8 cellular contexts compared by ENCODE assay signal in the genomic region with DNA sequence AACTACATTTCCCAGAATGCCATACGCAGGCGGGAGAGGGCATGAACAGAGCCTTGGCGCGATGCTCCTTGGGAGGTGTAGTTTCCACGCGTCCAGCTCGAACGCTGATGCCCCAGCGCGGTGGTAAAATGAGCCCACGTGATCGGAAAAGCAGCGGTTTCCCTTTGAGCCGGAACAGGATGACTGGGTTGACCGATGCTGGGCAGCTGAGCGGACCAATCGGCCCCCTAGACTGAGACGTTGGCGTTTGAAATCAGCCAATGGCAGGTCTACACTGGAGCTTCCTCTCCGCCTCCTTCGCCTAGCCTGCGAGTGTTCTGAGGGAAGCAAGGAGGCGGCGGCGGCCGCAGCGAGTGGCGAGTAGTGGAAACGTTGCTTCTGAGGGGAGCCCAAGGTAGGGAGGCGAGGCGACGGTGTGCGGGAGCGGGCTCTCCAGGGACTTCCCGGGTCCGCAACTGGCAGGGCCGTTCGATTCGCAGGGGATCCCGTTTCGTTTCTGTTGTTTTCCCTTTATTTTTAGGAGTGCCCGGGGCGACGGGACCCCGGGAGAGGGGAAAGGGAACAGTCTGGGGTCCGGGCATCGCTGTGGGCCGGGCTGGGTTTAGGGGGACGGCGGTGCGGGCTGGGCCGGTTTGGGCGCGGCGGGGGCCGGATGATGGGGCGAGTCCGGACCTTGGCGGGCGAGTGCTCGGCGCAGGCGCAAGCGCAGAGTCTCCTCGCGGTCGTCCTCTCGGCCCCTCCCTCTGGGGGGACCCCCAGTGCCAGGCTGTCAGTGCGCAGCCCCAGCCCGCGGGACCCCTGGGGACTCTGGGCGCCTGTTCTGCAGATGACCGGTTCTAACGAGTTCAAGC. TPM values are rescaled to one million over a fixed set of nuclear protein-coding genes. Genes with fewer than 3 reads are reported as not detected.
DNase-seq lines count a peak whose midpoint lies in the region; ATAC-seq, FAIRE-seq and TF ChIP-seq lines count a peak whose summit lies in the region.

A gene with protein sequence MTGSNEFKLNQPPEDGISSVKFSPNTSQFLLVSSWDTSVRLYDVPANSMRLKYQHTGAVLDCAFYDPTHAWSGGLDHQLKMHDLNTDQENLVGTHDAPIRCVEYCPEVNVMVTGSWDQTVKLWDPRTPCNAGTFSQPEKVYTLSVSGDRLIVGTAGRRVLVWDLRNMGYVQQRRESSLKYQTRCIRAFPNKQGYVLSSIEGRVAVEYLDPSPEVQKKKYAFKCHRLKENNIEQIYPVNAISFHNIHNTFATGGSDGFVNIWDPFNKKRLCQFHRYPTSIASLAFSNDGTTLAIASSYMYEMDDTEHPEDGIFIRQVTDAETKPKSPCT (plus strand): TSS at position 311 of the 851 bp plus-strand sequence. CDS start 516 bp downstream, at position 827.

- peak within 1 kb of the TSS; percentile 93 for H3K4me3 Mint-ChIP-seq in Calu3 (ENCODE audit: low read depth, unreplicated experiment)

- peaks cover 36% of the 10 kb centered on the region for H3K4me1 ChIP-seq in HUES64 (ENCODE audit: insufficient read depth, low read length)
- peaks cover 56% of the 10 kb centered on the region for H3K4me1 ChIP-seq in OCI-LY1 (ENCODE audit: insufficient read depth, low read length, severe bottlenecking)
- H3K4me1 ChIP-seq in mesodermal cell (ENCODE audit: control insufficient read depth, insufficient read depth, low read length, poor library complexity, severe bottlenecking): peaks cover 25% of the 10 kb centered on the region

- peak; percentile 92 for ATAC-seq in GM21447 (IDR thresholded peaks at IDR 0.05; ENCODE audit: unreplicated experiment)

- H3K27me3 Mint-ChIP-seq in Calu3 (ENCODE audit: unreplicated experiment): peaks cover 4% of the 10 kb centered on the region

- H3K79me2 ChIP-seq in OCI-LY1 (ENCODE audit: insufficient read depth, low read length): peaks cover 47% of the 10 kb centered on the region

- H3K9ac ChIP-seq in HUES64 (ENCODE audit: low read depth, low read length) (peak within 1 kb of the TSS; percentile 91), OCI-LY1 (ENCODE audit: low read length) (peak within 1 kb of the TSS; percentile 99)

- peak; percentile 88 for DNase-seq in Calu3
- peak; percentile 92 for DNase-seq in activated CD8-positive, alpha-beta memory T cell treated with anti-CD3 and anti-CD28 coated beads, Interleukin-2, amount 50 U/mL, for 4 hours
- DNase-seq in stimulated activated CD8-positive, alpha-beta memory T cell treated with anti-CD3 and anti-CD28 coated beads, Interleukin-15, amount 100 ng/mL, for 4 hours (ENCODE audit: low read depth in 2 of 2): peak; percentile 89 to 94

- H3K27ac ChIP-seq in HUES64 (ENCODE audit: low read depth, low read length) (peak within 1 kb of the TSS; percentile 78), OCI-LY1 (ENCODE audit: low read depth, low read length, poor library complexity, severe bottlenecking) (peak within 1 kb of the TSS; percentile 85), mesodermal cell (ENCODE audit: low read depth, low read length, severe bottlenecking) (peak within 1 kb of the TSS; percentile 63)

- TF ChIP-seq CTCF in Calu3 (IDR thresholded peaks at IDR 0.05; ENCODE audit: unreplicated experiment) (no peak), OCI-LY1 (IDR thresholded peaks at IDR 0.05; ENCODE audit: low read length) (no peak)

- peaks cover 42% of the 10 kb centered on the region for H3K36me3 ChIP-seq in HUES64 (ENCODE audit: insufficient read depth, low read length)
- peaks cover 46% of the 10 kb centered on the region for H3K36me3 ChIP-seq in OCI-LY1 (ENCODE audit: insufficient read depth, low read length)
- H3K36me3 ChIP-seq in mesodermal cell (ENCODE audit: control insufficient read depth, insufficient read depth, low read length): peaks cover 32% of the 10 kb centered on the region

- H3F3A ChIP-seq in OCI-LY1 (ENCODE audit: insufficient read depth, low read length): no peaks in the 10 kb centered on the region

- H3K36me3 Mint-ChIP-seq in Calu3 (ENCODE audit: insufficient read depth, unreplicated experiment): peaks cover 32% of the 10 kb centered on the region

- peak within 1 kb of the TSS; percentile 25 for H2AFZ ChIP-seq in OCI-LY1 (ENCODE audit: low read length)

- intact Hi-C loops in Calu3 (cut with micrococcal nuclease; ENCODE audit: unreplicated experiment): no loop called here

- H3K27me3 ChIP-seq in HUES64 (ENCODE audit: insufficient read depth, low read length) (peaks cover 44% of the 10 kb centered on the region), OCI-LY1 (ENCODE audit: insufficient read depth, low read length) (peaks cover 4% of the 10 kb centered on the region; the same call in 1 of the 2 replicates)

- peak within 1 kb of the TSS; percentile 96 for H3K27ac Mint-ChIP-seq in Calu3 (ENCODE audit: unreplicated experiment)

- CTCF ChIA-PET in Calu3 (lab: Charles Lee): interaction anchor here (0.9 to 1.0 kb wide), 2 partner anchors 15 to 223 kb away, joined by 3 to 6 read pairs; no protein-coding TSS in a partner anchor

- H4K20me1 ChIP-seq in OCI-LY1 (ENCODE audit: insufficient read depth, low read length): no peaks in the 10 kb centered on the region

- H3K4me3 ChIP-seq in HUES64 (ENCODE audit: low read length) (peak within 1 kb of the TSS; percentile 83), OCI-LY1 (ENCODE audit: low read depth, low read length, poor library complexity, severe bottlenecking) (peak within 1 kb of the TSS; percentile 83), mesodermal cell (ENCODE audit: extremely low read depth, insufficient read depth, low read length, poor library complexity, severe bottlenecking) (peak within 1 kb of the TSS; percentile 98)

- WGBS in HUES64: under 1% methylated on average over 74 of the region's 74 CpGs
- 0 to 1% methylated on average over 60 to 74 of the region's 74 CpGs for WGBS in mesodermal cell (ENCODE audit: insufficient coverage in 2 of 2), 2 experiments

- H3K9me3 ChIP-seq in HUES64 (ENCODE audit: insufficient read depth, low read depth, low read length) (no peaks in the 10 kb centered on the region), OCI-LY1 (ENCODE audit: low read length) (no peaks in the 10 kb centered on the region), mesodermal cell (ENCODE audit: control insufficient read depth, low read length) (no peaks in the 10 kb centered on the region)

- H3K9me3 Mint-ChIP-seq in Calu3 (ENCODE audit: low read depth, unreplicated experiment): no peaks in the 10 kb centered on the region

- H3K4me1 Mint-ChIP-seq in Calu3 (ENCODE audit: low read depth, unreplicated experiment): peaks cover 27% of the 10 kb centered on the region

- H3K9me2 ChIP-seq in OCI-LY1 (ENCODE audit: low read depth, low read length): no peaks in the 10 kb centered on the region

- H3K4me2 ChIP-seq in OCI-LY1 (ENCODE audit: low read length): peak within 1 kb of the TSS; percentile 73

- no TSS peak for BruUV-seq in Calu3 (replicated peaks; lab: Mats Ljungman, UMichigan)

- peak; percentile 99 for FAIRE-seq in endometrium (lab: Jason Lieb, UNC)

RNA-seq across cellular contexts. Expression of the gene that starts here (rescaled TPM):
- 112 and 113 TPM in 2 replicates for total RNA-seq in Calu3 (2022)
- polyA plus RNA-seq in HUES64 (2013, experiment 1 of 2): 156 TPM
- polyA plus RNA-seq in HUES64 (2013, experiment 2 of 2): 157 TPM
- polyA plus RNA-seq in mesodermal cell (2013, experiment 1 of 2): 127 TPM
- 114 TPM for polyA plus RNA-seq in mesodermal cell (2013, experiment 2 of 2)

Comparison
In these comparisons a context has a peak if more than half of its experiments do, and no peak if none do; other contexts are left out.
1. Peak in every context shown above with its lines: DNase-seq, ATAC-seq, H3K4me3 ChIP-seq and H3K27ac ChIP-seq.